ENCODE assay signal across 19 cellular contexts in genomic region chr19:7819337-7819736, GRCh38. TPM values are rescaled to one million over a fixed set of nuclear protein-coding genes. Genes with fewer than 3 reads are reported as not detected.
DNase-seq lines count a peak whose midpoint lies in the region; ATAC-seq, FAIRE-seq and TF ChIP-seq lines count a peak whose summit lies in the region.
"Had no signal": no experiment of that assay in that cellular context is flagged by ENCODE, and none has a peak within 500 bp of the region (broad histone marks: within the 10 kb centered on the region; RNA-seq: fewer than 3 reads in every experiment).

No MANE protein-coding gene starts in this region.

- peaks cover 68% of the 10 kb centered on the region for H3K27me3 Mint-ChIP-seq in activated naive CD8-positive, alpha-beta T cell treated with anti-CD3 and anti-CD28 coated beads, Interleukin-2, amount 50 U/mL, for 24 hours
- H3K27me3 Mint-ChIP-seq in activated naive CD8-positive, alpha-beta T cell treated with anti-CD3 and anti-CD28 coated beads for 36 hours = peaks cover 52% of the 10 kb centered on the region
- peaks cover 14% of the 10 kb centered on the region for H3K27me3 Mint-ChIP-seq in activated B cell treated with CpG ODN at 0.5 μM for 24 hours

- H3K9me3 Mint-ChIP-seq in activated naive CD8-positive, alpha-beta T cell treated with anti-CD3 and anti-CD28 coated beads, Interleukin-2, amount 50 U/mL, for 24 hours = peaks cover 11% of the 10 kb centered on the region
- peaks cover 11% of the 10 kb centered on the region for H3K9me3 Mint-ChIP-seq in activated naive CD8-positive, alpha-beta T cell treated with anti-CD3 and anti-CD28 coated beads for 36 hours
- H3K9me3 Mint-ChIP-seq in activated B cell treated with CpG ODN at 0.5 μM for 24 hours = peaks cover 3% of the 10 kb centered on the region

- no peak for TF ChIP-seq POLR2A in body of pancreas (IDR thresholded peaks at IDR 0.05)

- ATAC-seq in activated naive CD8-positive, alpha-beta T cell treated with anti-CD3 and anti-CD28 coated beads, Interleukin-2, amount 50 U/mL, for 24 hours = peak; percentile 33
- ATAC-seq in activated B cell treated with CpG ODN at 0.5 μM for 24 hours (ENCODE audit: low read depth) = peak; percentile 64
- no peak for ATAC-seq in body of pancreas

- TF ChIP-seq CTCF in activated B cell treated with CpG ODN at 0.5 μM for 24 hours (IDR thresholded peaks at IDR 0.05) (no peak), body of pancreas (IDR thresholded peaks at IDR 0.05) (no peak)

- peaks cover 0 to 4% of the 10 kb centered on the region in 2 donors for H3K27me3 ChIP-seq in body of pancreas

- H3K27ac ChIP-seq in body of pancreas = no peak overlapping the region
- H3K27ac ChIP-seq: C4-2B, HL-60 had no signal

- DNase-seq in activated naive CD8-positive, alpha-beta T cell treated with anti-CD3 and anti-CD28 coated beads, Interleukin-2, amount 50 U/mL, for 24 hours = no peak
- DNase-seq in activated naive CD8-positive, alpha-beta T cell treated with anti-CD3 and anti-CD28 coated beads for 36 hours = no peak
- DNase-seq in GM19239 (ENCODE audit: insufficient read length, low spot score) = no peak
- no peak for DNase-seq in activated B cell treated with CpG ODN at 0.5 μM for 24 hours
- DNase-seq in body of pancreas = no peak
- DNase-seq in NOMO-1 treated with DMSO at 0.1 percent for 48 hours (lab: John Stamatoyannopoulos, UW; ENCODE audit: unreplicated experiment) = no peak
- DNase-seq in effector CD4-positive, alpha-beta T cell = no peak
- DNase-seq: DMS 273 treated with DMSO at 0.1 percent for 48 hours; GF-D8; NCI-H1930; NCI-H446 treated with DMSO at 0.1 percent for 48 hours; NK-92 treated with Interleukin-12 subunit alpha and Interleukin-12 subunit beta, amount 100 ng/mL, for 24 hours; SIG-M5 had no signal

- no peak overlapping the region for H3K4me3 ChIP-seq in body of pancreas

- no peak overlapping the region for H3K4me3 Mint-ChIP-seq in activated naive CD8-positive, alpha-beta T cell treated with anti-CD3 and anti-CD28 coated beads, Interleukin-2, amount 50 U/mL, for 24 hours
- H3K4me3 Mint-ChIP-seq in activated naive CD8-positive, alpha-beta T cell treated with anti-CD3 and anti-CD28 coated beads for 36 hours = no peak overlapping the region
- H3K4me3 Mint-ChIP-seq in activated B cell treated with CpG ODN at 0.5 μM for 24 hours = peak overlapping the region; percentile 17

- peaks cover 15% of the 10 kb centered on the region for H3K4me1 Mint-ChIP-seq in activated naive CD8-positive, alpha-beta T cell treated with anti-CD3 and anti-CD28 coated beads, Interleukin-2, amount 50 U/mL, for 24 hours
- H3K4me1 Mint-ChIP-seq in activated naive CD8-positive, alpha-beta T cell treated with anti-CD3 and anti-CD28 coated beads for 36 hours = peaks cover 13% of the 10 kb centered on the region
- H3K4me1 Mint-ChIP-seq in activated B cell treated with CpG ODN at 0.5 μM for 24 hours = peaks cover 34% of the 10 kb centered on the region

- H3K36me3 ChIP-seq in body of pancreas (replicated peaks in 1 of 2; ENCODE audit: insufficient read depth in 1 of 2, low read depth in 2 of 2) = no peaks in the 10 kb centered on the region

- H3K4me1 ChIP-seq in body of pancreas = no peaks in the 10 kb centered on the region

- POLR2A ChIA-PET in activated B cell treated with CpG ODN at 0.5 μM for 24 hours (lab: Charles Lee) = interaction anchor here (0.5 to 1.9 kb wide), 8 partner anchors 9 to 142 kb away, joined by 3 to 8 read pairs (median 5); partner anchors contain the start of genes MCEMP1 and TRAPPC5

- intact Hi-C loops in activated B cell treated with CpG ODN at 0.5 μM for 24 hours (cut with micrococcal nuclease) = loop anchor here (1.0 kb wide), 1 partner anchor 10 kb away; no protein-coding TSS in a partner anchor
- intact Hi-C loops in body of pancreas (cut with DNase I) = loop anchor here (10.0 kb wide), 1 partner anchor 375 kb away; no protein-coding TSS in a partner anchor

- no peak overlapping the region for H3K27ac Mint-ChIP-seq in activated naive CD8-positive, alpha-beta T cell treated with anti-CD3 and anti-CD28 coated beads, Interleukin-2, amount 50 U/mL, for 24 hours
- no peak overlapping the region for H3K27ac Mint-ChIP-seq in activated naive CD8-positive, alpha-beta T cell treated with anti-CD3 and anti-CD28 coated beads for 36 hours
- H3K27ac Mint-ChIP-seq in activated B cell treated with CpG ODN at 0.5 μM for 24 hours = peak overlapping the region; percentile 3

- no peaks in the 10 kb centered on the region for H3K9me3 ChIP-seq in body of pancreas

- peak; percentile 79 for FAIRE-seq in GM19239 (lab: Jason Lieb, UNC)
- FAIRE-seq: A204.1, H54, HTR-8/SVneo had no signal

- CTCF ChIA-PET in activated B cell treated with CpG ODN at 0.5 μM for 24 hours (lab: Charles Lee) = interaction anchor here (1.0 to 1.7 kb wide), 5 partner anchors 9 to 50 kb away, joined by 3 to 6 read pairs (median 3); no protein-coding TSS in a partner anchor

- H3K36me3 Mint-ChIP-seq in activated naive CD8-positive, alpha-beta T cell treated with anti-CD3 and anti-CD28 coated beads, Interleukin-2, amount 50 U/mL, for 24 hours (ENCODE audit: low read depth) = no peaks in the 10 kb centered on the region
- peaks cover 11% of the 10 kb centered on the region for H3K36me3 Mint-ChIP-seq in activated naive CD8-positive, alpha-beta T cell treated with anti-CD3 and anti-CD28 coated beads for 36 hours
- H3K36me3 Mint-ChIP-seq in activated B cell treated with CpG ODN at 0.5 μM for 24 hours (ENCODE audit: low read depth) = no peaks in the 10 kb centered on the region

- 69 to 88% methylated on average over 2 of the region's 2 CpGs for WGBS in body of pancreas, 2 donors

RNA-seq across cellular contexts. Expression of gene EVI5L, which starts 10.7 kb away (rescaled TPM):
- total RNA-seq in activated naive CD8-positive, alpha-beta T cell treated with anti-CD3 and anti-CD28 coated beads for 36 hours = 1 to 10 TPM; 4.8 TPM
- 9.2 and 12.8 TPM in 2 replicates for total RNA-seq in activated B cell treated with CpG ODN at 0.5 μM for 24 hours
- total RNA-seq in body of pancreas = 10 to 100 TPM in 1 of 2 donors, 1 to 10 TPM in 1; 6.0 to 12.9 TPM

RNA-seq across cellular contexts. Expression of gene PRR36, which starts 54.9 kb away (rescaled TPM):
- total RNA-seq in activated naive CD8-positive, alpha-beta T cell treated with anti-CD3 and anti-CD28 coated beads for 36 hours = under 1 TPM in 1 of 2 experiments, not detected in 1; 0.10 TPM
- total RNA-seq in activated B cell treated with CpG ODN at 0.5 μM for 24 hours (not detected in 2 replicates), body of pancreas (10 to 100 TPM in 1 of 2 donors, 1 to 10 TPM in 1; 1.0 to 12.9 TPM)
- total RNA-seq: LHCN-M2 had no signal

RNA-seq across cellular contexts. Expression of gene CLEC4M, which starts 56.3 kb away (rescaled TPM):
- total RNA-seq in activated naive CD8-positive, alpha-beta T cell treated with anti-CD3 and anti-CD28 coated beads for 36 hours = not detected
- total RNA-seq in activated B cell treated with CpG ODN at 0.5 μM for 24 hours (1.3 and 2.0 TPM in 2 replicates), body of pancreas (not detected)
- total RNA-seq: LHCN-M2 had no signal
